8 cellular contexts compared by ENCODE assay signal in the genomic region with DNA sequence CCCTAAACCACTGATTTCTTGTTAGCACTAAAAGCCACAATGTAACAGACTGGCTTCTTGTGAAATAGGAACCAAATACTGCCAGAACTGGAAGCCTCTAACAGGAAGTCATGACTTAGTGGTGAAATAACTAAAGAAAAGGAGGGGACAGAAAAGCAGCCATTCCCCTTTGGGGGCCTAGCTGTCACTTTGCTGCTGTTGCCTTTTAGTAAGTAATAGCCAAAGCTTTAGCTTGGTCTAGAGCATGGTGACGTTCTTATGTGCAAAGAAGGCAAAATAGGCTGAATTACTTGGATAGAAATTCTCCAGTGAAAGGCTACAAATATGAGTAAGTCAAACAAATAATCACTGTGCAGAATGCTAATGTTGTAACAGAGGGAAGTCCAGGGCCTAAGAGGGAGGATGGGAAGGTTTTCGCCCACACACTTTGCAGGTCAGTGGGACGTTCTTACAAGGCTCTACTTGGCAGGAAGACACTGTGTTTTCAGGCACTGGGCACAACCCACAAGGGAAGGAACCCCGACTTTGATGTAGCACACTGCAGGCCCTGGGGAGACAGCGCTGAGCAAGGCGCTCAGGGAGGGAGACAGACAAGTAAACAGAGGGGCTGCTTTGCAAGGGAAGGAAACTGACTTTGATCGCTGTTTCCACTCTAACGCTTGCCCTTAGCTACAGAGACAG. TPM values are rescaled to one million over a fixed set of nuclear protein-coding genes. Genes with fewer than 3 reads are reported as not detected.
DNase-seq lines count a peak whose midpoint lies in the region; ATAC-seq and TF ChIP-seq lines count a peak whose summit lies in the region.

No MANE protein-coding gene starts in this region.

- peak; percentile 51 for ATAC-seq in GM19395 (IDR thresholded peaks at IDR 0.05; ENCODE audit: unreplicated experiment)
- no peak for ATAC-seq in HG02678 (IDR thresholded peaks at IDR 0.05; ENCODE audit: unreplicated experiment)
- no peak for ATAC-seq in HG02981 (IDR thresholded peaks at IDR 0.05; ENCODE audit: unreplicated experiment)

- no peaks in the 10 kb centered on the region for H3K36me3 ChIP-seq in Peyer's patch
- no peaks in the 10 kb centered on the region for H3K36me3 ChIP-seq in duodenal mucosa (ENCODE audit: control insufficient read depth in 1 of 2, insufficient read depth in 2 of 2, low read length in 2 of 2)

- DNase-seq in Peyer's patch (peak in 2 of 3 donors; percentile 45 to 71), non-pigmented ciliary epithelial cell (ENCODE audit: low read depth) (peak; percentile 68), SHP77 (lab: John Stamatoyannopoulos, UW) (no peak), NCI-H1694 (lab: John Stamatoyannopoulos, UW) (no peak)

- H3K27me3 ChIP-seq in Peyer's patch (no peaks in the 10 kb centered on the region), duodenal mucosa (ENCODE audit: control insufficient read depth in 1 of 2, insufficient read depth in 2 of 2, low read length in 2 of 2) (no peaks in the 10 kb centered on the region)

- no peaks in the 10 kb centered on the region for H3K9me3 ChIP-seq in Peyer's patch
- H3K9me3 ChIP-seq in duodenal mucosa (ENCODE audit: control insufficient read depth in 1 of 2, low read length in 2 of 2), result no peaks in the 10 kb centered on the region

- no peak for TF ChIP-seq CTCF in Peyer's patch (IDR thresholded peaks at IDR 0.05)

- H3K27ac ChIP-seq in Peyer's patch, result peak overlapping the region; percentile 57 to 85 (median 73)
- H3K27ac ChIP-seq in duodenal mucosa (ENCODE audit: low read depth, low read length), result peak overlapping the region; percentile 75

- H3K4me1 ChIP-seq in Peyer's patch, result peaks cover 0 to 23% (median 0%) of the 10 kb centered on the region in 4 donors
- H3K4me1 ChIP-seq in duodenal mucosa (ENCODE audit: control insufficient read depth in 1 of 2, insufficient read depth in 2 of 2, low read length in 2 of 2), result peaks cover 29 to 48% of the 10 kb centered on the region in 2 donors

- H3K4me3 ChIP-seq in Peyer's patch, result no peak overlapping the region
- H3K4me3 ChIP-seq in duodenal mucosa (ENCODE audit: low read depth in 1 of 2, low read length in 2 of 2), result no peak overlapping the region

- no peak overlapping the region for H3K9ac ChIP-seq in duodenal mucosa (ENCODE audit: low read depth in 1 of 2, low read length in 2 of 2)

- TF ChIP-seq POLR2A in Peyer's patch (IDR thresholded peaks at IDR 0.05), result no peak

RNA-seq across cellular contexts. Expression of gene GAB3, which starts 16.6 kb away (rescaled TPM):
- total RNA-seq in Peyer's patch, result 1 to 10 TPM; 3.5 to 7.4 (median 5.0) TPM

RNA-seq across cellular contexts. Expression of gene DKC1, which starts 28.4 kb away (rescaled TPM):
- 100 to 1,000 TPM in 1 of 4 donors, 10 to 100 TPM in 3; 22.8 to 128 (median 39.0) TPM for total RNA-seq in Peyer's patch

Comparison
In these comparisons a context has a peak if more than half of its experiments do, and no peak if none do; other contexts are left out.
1. DNase-seq: peak in Peyer's patch (2 of 3) and non-pigmented ciliary epithelial cell (single experiment); none in SHP77 (0 of 2) and NCI-H1694 (single experiment).